Comparison of ENCODE assay signal across 11 cellular contexts in the genomic region with DNA sequence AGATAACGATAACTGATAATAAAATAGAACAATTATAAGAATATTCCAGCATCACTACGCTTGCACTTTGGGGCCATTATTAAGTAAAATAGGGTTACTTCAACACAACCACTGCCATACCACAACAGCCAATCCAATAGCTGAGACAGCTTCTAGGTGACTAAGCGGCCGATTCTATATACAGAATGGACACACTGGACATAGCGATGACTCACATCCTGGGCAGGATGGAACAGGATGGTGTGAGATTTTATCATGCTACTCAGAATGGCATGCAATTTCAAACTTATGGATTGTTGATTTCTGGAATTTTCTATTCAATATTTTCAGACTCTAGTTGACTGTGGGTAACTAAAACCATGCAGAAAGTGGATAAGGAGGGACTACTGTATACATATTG.
DNase-seq lines count a peak whose midpoint lies in the region; ATAC-seq and TF ChIP-seq lines count a peak whose summit lies in the region.
"Had no signal": no experiment of that assay in that cellular context is flagged by ENCODE, and none has a peak within 500 bp of the region (broad histone marks: within the 10 kb centered on the region; RNA-seq: fewer than 3 reads in every experiment).

No MANE protein-coding gene starts in this region.

- no TSS peak for BruUV-seq in HCT116 (replicated peaks; lab: Mats Ljungman, UMichigan)

- peak; percentile 61 for ATAC-seq in HCT116

- H3K9me2 ChIP-seq in HCT116 (ENCODE audit: insufficient read depth): no peaks in the 10 kb centered on the region

- no peak for TF ChIP-seq CTCF in HCT116 (IDR thresholded peaks at IDR 0.05 in 2 of 3, conservative IDR thresholded peaks at IDR 0.05 in 1 of 3; ENCODE audit: borderline replicate concordance in 1 of 3, insufficient read depth in 1 of 3, low read depth in 2 of 3, low read length in 2 of 3)
- TF ChIP-seq CTCF in fibroblast of pulmonary artery (IDR thresholded peaks at IDR 0.05; ENCODE audit: low read length, missing control alignments): no peak

- POLR2A ChIA-PET in HCT116 (lab: Charles Lee): no interaction called here

- H3K4me1 Mint-ChIP-seq in immature natural killer cell: no peaks in the 10 kb centered on the region
- H3K4me1 Mint-ChIP-seq: activated B cell treated with CpG ODN at 0.5 μM for 24 hours had no signal

- no peak overlapping the region for H3K4me3 Mint-ChIP-seq in immature natural killer cell
- H3K4me3 Mint-ChIP-seq: activated B cell treated with CpG ODN at 0.5 μM for 24 hours had no signal

- intact Hi-C loops in HCT116 (cut with micrococcal nuclease): no loop called here

- no peak for TF ChIP-seq POLR2A in HCT116 (IDR thresholded peaks at IDR 0.05; ENCODE audit: borderline replicate concordance, extremely low read depth, insufficient read depth, insufficient read length)

- no peak overlapping the region for H3K27ac Mint-ChIP-seq in immature natural killer cell
- H3K27ac Mint-ChIP-seq: activated B cell treated with CpG ODN at 0.5 μM for 24 hours had no signal

- H3K36me3 ChIP-seq in HCT116 (ENCODE audit: control insufficient read depth in 1 of 2, insufficient read depth in 2 of 2, low read length in 2 of 2): no peaks in the 10 kb centered on the region
- no peaks in the 10 kb centered on the region for H3K36me3 ChIP-seq in skeletal muscle satellite cell (ENCODE audit: insufficient read depth, low read length)
- H3K36me3 ChIP-seq: spleen, uterus had no signal

- H3K4me2 ChIP-seq in HCT116 (ENCODE audit: low read length) (peak overlapping the region; percentile 27; the same call in 1 of the 2 replicates), skeletal muscle satellite cell (ENCODE audit: low read length) (peak overlapping the region; percentile 29)

- no peaks in the 10 kb centered on the region for H3K9me3 ChIP-seq in HCT116 (ENCODE audit: control insufficient read depth in 1 of 2, insufficient read depth in 1 of 2, low read depth in 1 of 2, low read length in 2 of 2)
- no peaks in the 10 kb centered on the region for H3K9me3 ChIP-seq in skeletal muscle satellite cell (replicated peaks; ENCODE audit: low read length)
- H3K9me3 ChIP-seq: spleen, uterus had no signal

- CTCF ChIA-PET in HCT116 (lab: Charles Lee): no interaction called here

- H3K9ac ChIP-seq in HCT116 (ENCODE audit: low read length) (no peak overlapping the region), skeletal muscle satellite cell (ENCODE audit: low read depth, low read length) (peak overlapping the region; percentile 44)

- DNase-seq in HCT116 (ENCODE audit: low read depth, low spot score): peak; percentile 7
- peak; percentile 24 to 86 for DNase-seq in SW 1271 (lab: John Stamatoyannopoulos, UW)
- peak; percentile 85 for DNase-seq in fibroblast of pulmonary artery (ENCODE audit: low read depth)
- no peak for DNase-seq in HuH-7.5 (ENCODE audit: low spot score)
- DNase-seq in middle frontal gyrus (ENCODE audit: extremely low spot score, low spot score): no peak
- no peak for DNase-seq in immature natural killer cell
- DNase-seq: activated B cell treated with CpG ODN at 0.5 μM for 24 hours, RPMI8226, spleen, uterus had no signal

- H3K27me3 Mint-ChIP-seq in immature natural killer cell (ENCODE audit: low read depth in 3 of 3): peaks cover 0 to 3% (median 0%) of the 10 kb centered on the region in 3 donors
- H3K27me3 Mint-ChIP-seq: activated B cell treated with CpG ODN at 0.5 μM for 24 hours had no signal

- no peak overlapping the region for H3K27ac ChIP-seq in HCT116 (ENCODE audit: low read depth, low read length)
- H3K27ac ChIP-seq: spleen, uterus had no signal

- no peak for TF ChIP-seq RAD21 in HCT116 (IDR thresholded peaks at IDR 0.05; ENCODE audit: low read depth)

- H3K36me3 Mint-ChIP-seq in immature natural killer cell: no peaks in the 10 kb centered on the region

- no peaks in the 10 kb centered on the region for H3K79me2 ChIP-seq in HCT116 (ENCODE audit: insufficient read depth, low read length)

- H3K4me1 ChIP-seq in HCT116 (ENCODE audit: control insufficient read depth in 1 of 2, insufficient read depth in 2 of 2, low read length in 2 of 2) (peaks cover 0 to 12% of the 10 kb centered on the region in 2 experiments; a peak in 2 of 4 replicates), skeletal muscle satellite cell (ENCODE audit: control insufficient read depth, insufficient read depth, low read length) (peaks cover 36% of the 10 kb centered on the region)
- H3K4me1 ChIP-seq: spleen, uterus had no signal

- H3K27me3 ChIP-seq in HCT116 (ENCODE audit: insufficient read depth, low read length) (no peaks in the 10 kb centered on the region), skeletal muscle satellite cell (ENCODE audit: control insufficient read depth, insufficient read depth, low read length) (no peaks in the 10 kb centered on the region)
- H3K27me3 ChIP-seq: spleen, uterus had no signal

- H3K4me3 ChIP-seq in HCT116 (replicated peaks in 1 of 2; ENCODE audit: low read depth in 1 of 2, low read length in 2 of 2) (no peak overlapping the region), fibroblast of pulmonary artery (replicated peaks; ENCODE audit: low read depth, low read length) (no peak overlapping the region), skeletal muscle satellite cell (ENCODE audit: low read length) (no peak overlapping the region)
- H3K4me3 ChIP-seq: spleen, uterus had no signal

- H2AFZ ChIP-seq in HCT116 (ENCODE audit: low read depth, low read length, poor library complexity, severe bottlenecking): no peak overlapping the region

- H4K20me1 ChIP-seq in HCT116 (ENCODE audit: insufficient read depth): no peaks in the 10 kb centered on the region

- RAD21 ChIA-PET in HCT116 (lab: Charles Lee; ENCODE audit: low non-redundant PET in 1 of 2, low total read pairs in 2 of 2, uncharacterized antibody in 2 of 2, unreplicated experiment in 2 of 2): no interaction called here

- H3K9me3 Mint-ChIP-seq in immature natural killer cell: peaks cover 0 to 2% (median 0%) of the 10 kb centered on the region in 6 donors
- H3K9me3 Mint-ChIP-seq: activated B cell treated with CpG ODN at 0.5 μM for 24 hours had no signal

TF ChIP-seq in HCT116, 20 proteins besides CTCF, POLR2A, EP300 and RAD21:
- peak; percentile 54; the same call in 1 of the 2 replicates for TF ChIP-seq FOSL1 (IDR thresholded peaks at IDR 0.05; ENCODE audit: low read depth)
- TF ChIP-seq ELF1 (IDR thresholded peaks at IDR 0.05; ENCODE audit: borderline replicate concordance, low read depth): no peak
- no peak for TF ChIP-seq POLR2AphosphoS5 (IDR thresholded peaks at IDR 0.05; ENCODE audit: low read depth, low read length)
- peak; percentile 37; the same call in 1 of the 2 replicates for TF ChIP-seq JUND (IDR thresholded peaks at IDR 0.05)

Comparison
In these comparisons a context has a peak if more than half of its experiments do, and no peak if none do; other contexts are left out.
1. DNase-seq: peak in HCT116 (single experiment), SW 1271 (2 of 2) and fibroblast of pulmonary artery (single experiment); none in HuH-7.5 (single experiment), middle frontal gyrus (single experiment) and immature natural killer cell (0 of 3).